9 cellular contexts compared by ENCODE assay signal in genomic region chr1:15417365-15417934, GRCh38. TPM values are rescaled to one million over a fixed set of nuclear protein-coding genes. Genes with fewer than 3 reads are reported as not detected.
DNase-seq lines count a peak whose midpoint lies in the region; ATAC-seq and TF ChIP-seq lines count a peak whose summit lies in the region.
"Had no signal": no experiment of that assay in that cellular context is flagged by ENCODE, and none has a peak within 500 bp of the region (broad histone marks: within the 10 kb centered on the region; RNA-seq: fewer than 3 reads in every experiment).

No MANE protein-coding gene starts in this region.

- peak; percentile 41 for ATAC-seq in GM19351 (IDR thresholded peaks at IDR 0.05; ENCODE audit: unreplicated experiment)
- peak in 7 of 8 donors; percentile 23 to 70 (median 42) for ATAC-seq in heart right ventricle
- no peak for ATAC-seq in HG03135 (IDR thresholded peaks at IDR 0.05; ENCODE audit: unreplicated experiment)

- H3K27me3 ChIP-seq in heart right ventricle = no peaks in the 10 kb centered on the region

- DNase-seq in NCI-H226 (peak; percentile 84), heart right ventricle (peak in 1 of 2 donors; percentile 37), GM20000 (ENCODE audit: low spot score) (no peak), NCI-H2227 treated with DMSO at 0.1 percent for 48 hours (lab: John Stamatoyannopoulos, UW) (no peak)
- DNase-seq in activated T-cell treated with anti-CD3 and anti-CD28 coated beads, Interleukin-2, amount 50 U/mL, for 48 hours = peak; percentile 56 to 62
- peak; percentile 47 to 59 for DNase-seq in stimulated activated CD8-positive, alpha-beta memory T cell treated with anti-CD3 and anti-CD28 coated beads, Interleukin-4, amount 100 ng/mL, for 4 hours (ENCODE audit: low read depth in 2 of 2, low spot score in 1 of 2)

- peaks cover 0 to 37% (median 0%) of the 10 kb centered on the region in 9 donors for H3K36me3 ChIP-seq in heart right ventricle

- H3K4me1 ChIP-seq in heart right ventricle = peaks cover 5 to 97% (median 67%) of the 10 kb centered on the region in 9 donors

- TF ChIP-seq CTCF in heart right ventricle (IDR thresholded peaks at IDR 0.05) (no peak), GM20000 (IDR thresholded peaks at IDR 0.05; ENCODE audit: extremely low read depth, missing control alignments) (no peak)

- no peaks in the 10 kb centered on the region for H3K9me3 ChIP-seq in heart right ventricle

- intact Hi-C loops in heart right ventricle (cut with DNase I) = no loop called here

- peak overlapping the region; percentile 3 to 96 (median 83) for H3K27ac ChIP-seq in heart right ventricle

- H3K4me3 ChIP-seq in heart right ventricle = peak overlapping the region in 1 of 10 donors; percentile 15

- 75% methylated on average over 10 of the region's 10 CpGs for WGBS in heart right ventricle, 2 donors

RNA-seq across cellular contexts. Expression of gene EFHD2, which starts 7.8 kb away (rescaled TPM):
- 10 to 100 TPM in 9 of 10 donors, 1 to 10 TPM in 1; 9.4 to 32.1 (median 13.5) TPM for total RNA-seq in heart right ventricle
- 10 to 100 TPM; 20.1 to 20.2 TPM for polyA plus RNA-seq in heart right ventricle

RNA-seq across cellular contexts. Expression of gene CTRC, which starts 20.8 kb away (rescaled TPM):
- total RNA-seq in heart right ventricle = 1 to 10 TPM in 3 of 10 donors, under 1 TPM in 4, not detected in 3; 0.42 to 1.6 (median 0.93) TPM
- polyA plus RNA-seq in heart right ventricle = under 1 TPM in 1 of 2 donors, not detected in 1; 0.41 TPM

RNA-seq across cellular contexts. Expression of gene CELA2A, which starts 39.1 kb away (rescaled TPM):
- 1 to 10 TPM in 5 of 10 donors, under 1 TPM in 2, not detected in 3; 0.85 to 1.6 (median 1.2) TPM for total RNA-seq in heart right ventricle
- under 1 TPM in 1 of 2 donors, not detected in 1; 0.09 TPM for polyA plus RNA-seq in heart right ventricle
- total RNA-seq: mononuclear cell had no signal

RNA-seq across cellular contexts. Expression of gene CELA2B, which starts 58.5 kb away (rescaled TPM):
- total RNA-seq in heart right ventricle = not detected
- not detected for polyA plus RNA-seq in heart right ventricle
- total RNA-seq: mononuclear cell had no signal

Comparison
In these comparisons a context has a peak if more than half of its experiments do, and no peak if none do; other contexts are left out.
1. DNase-seq: peak in NCI-H226 (single experiment), activated T-cell treated with anti-CD3 and anti-CD28 coated beads, Interleukin-2, amount 50 U/mL, for 48 hours (2 of 2) and stimulated activated CD8-positive, alpha-beta memory T cell treated with anti-CD3 and anti-CD28 coated beads, Interleukin-4, amount 100 ng/mL, for 4 hours (2 of 2); none in GM20000 (single experiment) and NCI-H2227 treated with DMSO at 0.1 percent for 48 hours (single experiment).